18 cellular contexts compared by ENCODE assay signal in genomic region chr2:128282246-128282975, GRCh38. TPM values are rescaled to one million over a fixed set of nuclear protein-coding genes. Genes with fewer than 3 reads are reported as not detected.
A peak's percentile ranks its signal among the peaks of the same experiment; 100 is the strongest.
DNase-seq lines count a peak whose midpoint lies in the region; ATAC-seq and TF ChIP-seq lines count a peak whose summit lies in the region.
"Had no signal": no experiment of that assay in that cellular context is flagged by ENCODE, and none has a peak within 500 bp of the region (broad histone marks: within the 10 kb centered on the region; RNA-seq: fewer than 3 reads in every experiment).

No MANE protein-coding gene starts in this region.

- TF ChIP-seq RAD21 in Ishikawa (IDR thresholded peaks at IDR 0.05; ENCODE audit: low read depth): no peak

- H3K36me3 Mint-ChIP-seq in activated naive CD4-positive, alpha-beta T cell treated with anti-CD3 and anti-CD28 coated beads, Interleukin-2, amount 50 U/mL, for 72 hours: no peaks in the 10 kb centered on the region
- H3K36me3 Mint-ChIP-seq: CD8-positive, alpha-beta T cell had no signal

- WGBS in stomach, 5 donors: 64 to 83% (median 81%) methylated on average over 13 to 24 of the region's 24 CpGs

- H3K4me3 ChIP-seq in coronary artery (peak overlapping the region; percentile 31), lower lobe of right lung (no peak overlapping the region), stomach (peak overlapping the region in 1 of 4 donors; percentile 3)
- H3K4me3 ChIP-seq: SK-N-MC had no signal

- no peaks in the 10 kb centered on the region for H3K9me3 Mint-ChIP-seq in activated naive CD4-positive, alpha-beta T cell treated with anti-CD3 and anti-CD28 coated beads, Interleukin-2, amount 50 U/mL, for 72 hours
- H3K9me3 Mint-ChIP-seq: CD8-positive, alpha-beta T cell had no signal

- H3K36me3 ChIP-seq in lower lobe of right lung: no peaks in the 10 kb centered on the region
- peaks cover 0 to 14% (median 8%) of the 10 kb centered on the region in 4 donors for H3K36me3 ChIP-seq in stomach

- H3K4me1 ChIP-seq in lower lobe of right lung (peaks cover 39% of the 10 kb centered on the region), stomach (peaks cover 23 to 63% (median 47%) of the 10 kb centered on the region in 4 donors)

- no peak for TF ChIP-seq POLR2A in stomach (IDR thresholded peaks at IDR 0.05)

- TF ChIP-seq EP300 in Ishikawa (IDR thresholded peaks at IDR 0.05; ENCODE audit: borderline replicate concordance) (no peak), stomach (IDR thresholded peaks at IDR 0.05) (no peak)

- H3K9me3 ChIP-seq in lower lobe of right lung: no peaks in the 10 kb centered on the region
- no peaks in the 10 kb centered on the region for H3K9me3 ChIP-seq in stomach

- H3K27ac ChIP-seq in coronary artery (peak overlapping the region in 1 of 2 donors; percentile 54), lower lobe of right lung (peak overlapping the region; percentile 18), stomach (peak overlapping the region in 3 of 5 donors; percentile 16 to 43 (median 33))
- H3K27ac ChIP-seq: SK-N-MC had no signal

- H3K27me3 ChIP-seq in lower lobe of right lung (ENCODE audit: low read depth): no peaks in the 10 kb centered on the region
- H3K27me3 ChIP-seq in stomach: no peaks in the 10 kb centered on the region

- H3K27ac Mint-ChIP-seq in activated naive CD4-positive, alpha-beta T cell treated with anti-CD3 and anti-CD28 coated beads, Interleukin-2, amount 50 U/mL, for 72 hours: peak overlapping the region in 1 of 2 donors; percentile 69
- H3K27ac Mint-ChIP-seq: CD8-positive, alpha-beta T cell; progenitor cell of endocrine pancreas had no signal

- intact Hi-C loops in lower lobe of right lung (cut with DNase I): no loop called here
- intact Hi-C loops in stomach (cut with DNase I; ENCODE audit: low total_unique reads): no loop called here

- DNase-seq in coronary artery (ENCODE audit: low spot score) (no peak), lower lobe of right lung (peak; percentile 47), stomach (no peak), NCI-H1092 treated with DMSO at 0.1 percent for 48 hours (lab: John Stamatoyannopoulos, UW) (no peak), NCI-H2029 (lab: John Stamatoyannopoulos, UW) (no peak)
- no peak for DNase-seq in activated naive CD4-positive, alpha-beta T cell treated with anti-CD3 and anti-CD28 coated beads, Interleukin-2, amount 50 U/mL, for 72 hours (ENCODE audit: low spot score in 2 of 2)
- DNase-seq: activated T-cell treated with anti-CD3 and anti-CD28 coated beads for 4 hours; amniotic stem cell; CD8-positive, alpha-beta T cell; mesenchymal stem cell; NCI-H2029 treated with DMSO at 0.1 percent for 48 hours; NK-92 treated with Interleukin-12 subunit alpha and Interleukin-12 subunit beta, amount 100 ng/mL, for 24 hours; stimulated activated CD4-positive, alpha-beta T cell treated with anti-CD3 and anti-CD28 coated beads, Interleukin-4, amount 100 ng/mL, for 4 hours; stimulated activated naive CD8-positive, alpha-beta T cell treated with anti-CD3 and anti-CD28 coated beads, Interleukin-15, Interleukin-2, amounts not matched to agents 100 U/mL and 50 U/mL, for 24 hours had no signal

- TF ChIP-seq CTCF in coronary artery (IDR thresholded peaks at IDR 0.05) (no peak), lower lobe of right lung (IDR thresholded peaks at IDR 0.05) (no peak), stomach (IDR thresholded peaks at IDR 0.05) (no peak)

- no peak for ATAC-seq in lower lobe of right lung
- no peak for ATAC-seq in HG03039 (IDR thresholded peaks at IDR 0.05; ENCODE audit: unreplicated experiment)
- no peak for ATAC-seq in activated naive CD4-positive, alpha-beta T cell treated with anti-CD3 and anti-CD28 coated beads, Interleukin-2, amount 50 U/mL, for 72 hours
- ATAC-seq: CD8-positive, alpha-beta T cell; stimulated activated naive CD8-positive, alpha-beta T cell treated with anti-CD3 and anti-CD28 coated beads, Interleukin-15, Interleukin-2, amounts not matched to agents 100 U/mL and 50 U/mL, for 24 hours had no signal

TF ChIP-seq in Ishikawa, 13 proteins besides CTCF, POLR2A, EP300 and RAD21:
- TF ChIP-seq FOXM1 (IDR thresholded peaks at IDR 0.05; ENCODE audit: borderline replicate concordance, low read depth) (no peak), USF1 (IDR thresholded peaks at IDR 0.05) (no peak), TCF12 (IDR thresholded peaks at IDR 0.05; ENCODE audit: low read depth) (no peak), ZBTB7A (IDR thresholded peaks at IDR 0.05; ENCODE audit: low read depth) (peak; percentile 53; the same call in 1 of the 2 replicates), NFIC (IDR thresholded peaks at IDR 0.05) (no peak), EGR1 (IDR thresholded peaks at IDR 0.05) (no peak), TAF1 (IDR thresholded peaks at IDR 0.05; ENCODE audit: low read depth) (no peak), TEAD4 (IDR thresholded peaks at IDR 0.05) (no peak), CEBPB (IDR thresholded peaks at IDR 0.05) (no peak), MAX (IDR thresholded peaks at IDR 0.05) (0 out of 2 replicates have a peak, but pooled peaks have one; percentile 7), CREB1 (IDR thresholded peaks at IDR 0.05; ENCODE audit: low read depth) (no peak), YY1 (IDR thresholded peaks at IDR 0.05; ENCODE audit: low read depth) (0 out of 2 replicates have a peak, but pooled peaks have one; percentile 15), REST (IDR thresholded peaks at IDR 0.05; ENCODE audit: low read depth) (0 out of 2 replicates have a peak, but pooled peaks have one; percentile 1)

RNA-seq across cellular contexts. Expression of gene HS6ST1, which starts 36.3 kb away (rescaled TPM):
- total RNA-seq in lower lobe of right lung: 26.3 TPM
- total RNA-seq in stomach: 100 to 1,000 TPM in 1 of 5 donors, 10 to 100 TPM in 2, 1 to 10 TPM in 2; 2.9 to 178 (median 20.7) TPM
- 10 to 100 TPM in 2 of 3 donors, 1 to 10 TPM in 1; 5.8 to 15.2 (median 10.5) TPM for polyA plus RNA-seq in stomach
- 10 to 100 TPM in 1 of 2 donors, 1 to 10 TPM in 1; 2.9 to 14.5 TPM for total RNA-seq in activated naive CD4-positive, alpha-beta T cell treated with anti-CD3 and anti-CD28 coated beads, Interleukin-2, amount 50 U/mL, for 72 hours
